19 cellular contexts compared by ENCODE assay signal in genomic region chr2:234992624-234993349, GRCh38. TPM values are rescaled to one million over a fixed set of nuclear protein-coding genes. Genes with fewer than 3 reads are reported as not detected.
DNase-seq lines count a peak whose midpoint lies in the region; ATAC-seq, FAIRE-seq and TF ChIP-seq lines count a peak whose summit lies in the region.
"Had no signal": no experiment of that assay in that cellular context is flagged by ENCODE, and none has a peak within 500 bp of the region (broad histone marks: within the 10 kb centered on the region; RNA-seq: fewer than 3 reads in every experiment).

No MANE protein-coding gene starts in this region.

- H3K9me3 ChIP-seq in BLaER1 (no peaks in the 10 kb centered on the region), H1 (ENCODE audit: insufficient read depth in 2 of 2, low read depth in 1 of 2, low read length in 1 of 2) (no peaks in the 10 kb centered on the region), neuronal stem cell (replicated peaks in 1 of 2; ENCODE audit: control insufficient read depth in 2 of 2, insufficient read depth in 1 of 2, low read depth in 1 of 2, low read length in 2 of 2) (peaks cover 0 to 18% of the 10 kb centered on the region in 2 donors)
- H3K9me3 ChIP-seq: A549 had no signal

- no peak for TF ChIP-seq EP300 in H1 (IDR thresholded peaks at IDR 0.05; ENCODE audit: borderline replicate concordance in 1 of 2, low read depth in 2 of 2, low read length in 2 of 2)

- H3K27ac ChIP-seq in BLaER1 (peak overlapping the region; percentile 41; the same call in 1 of the 2 replicates), KMS-11 (peak overlapping the region; percentile 83), H1 (ENCODE audit: low read depth, low read length) (no peak overlapping the region), neuronal stem cell (replicated peaks; ENCODE audit: low read length) (no peak overlapping the region)
- H3K27ac ChIP-seq: HL-60 had no signal

- ATAC-seq in HG02571 (IDR thresholded peaks at IDR 0.05; ENCODE audit: unreplicated experiment): no peak
- ATAC-seq: A549, SK-N-SH treated with all-trans-retinoic acid at 6 μM for 48 hours had no signal

- FAIRE-seq in H1 (lab: Jason Lieb, UNC): no peak
- FAIRE-seq: A549, HTR-8/SVneo, RCC 7860 had no signal

- no peak for TF ChIP-seq POLR2A in H1 (IDR thresholded peaks at IDR 0.05; ENCODE audit: control extremely low read depth in 1 of 2, low read depth in 2 of 2, low read length in 2 of 2)

- POLR2A ChIA-PET in H1 (lab: Charles Lee; ENCODE audit: partially characterized antibody): no interaction called here

- no peak overlapping the region for H3K4me3 ChIP-seq in BLaER1
- H3K4me3 ChIP-seq in KMS-11 (IDR thresholded peaks at IDR 0.05; ENCODE audit: insufficient read depth, low read depth, low read length): peak overlapping the region; percentile 7
- no peak overlapping the region for H3K4me3 ChIP-seq in H1 (ENCODE audit: extremely low read depth in 1 of 4, insufficient read depth in 2 of 4, low read depth in 3 of 4, low read length in 4 of 4)
- H3K4me3 ChIP-seq in neuronal stem cell (ENCODE audit: low read length in 2 of 2): no peak overlapping the region
- H3K4me3 ChIP-seq: A549 had no signal

- no peak overlapping the region for H3K4ac ChIP-seq in H1 (replicated peaks; ENCODE audit: insufficient read length, low read depth, low read length)
- H3K4ac ChIP-seq in neuronal stem cell (ENCODE audit: low read length): no peak overlapping the region

- H3K36me3 ChIP-seq in BLaER1 (no peaks in the 10 kb centered on the region), KMS-11 (ENCODE audit: insufficient read depth) (no peaks in the 10 kb centered on the region), H1 (ENCODE audit: control insufficient read depth in 2 of 4, insufficient read depth in 4 of 4, low read length in 3 of 4) (peaks cover 0 to 16% (median 0%) of the 10 kb centered on the region in 4 experiments; a peak in 1 of 8 replicates), neuronal stem cell (replicated peaks in 1 of 2; ENCODE audit: control insufficient read depth in 2 of 2, insufficient read depth in 2 of 2, low read length in 2 of 2) (peaks cover 4 to 74% of the 10 kb centered on the region in 2 donors)

- CTCF ChIA-PET in H1 (lab: Charles Lee; ENCODE audit: partially characterized antibody): interaction anchor here (0.6 to 2.4 kb wide), 3 partner anchors 10 to 391 kb away, joined by 3 to 10 read pairs (median 3); no protein-coding TSS in a partner anchor

- no peak for TF ChIP-seq CTCF in KMS-11 (conservative IDR thresholded peaks at IDR 0.05; ENCODE audit: low read depth, low read length)
- no peak for TF ChIP-seq CTCF in H1 (IDR thresholded peaks at IDR 0.05; ENCODE audit: control extremely low read depth in 1 of 3, insufficient read depth in 1 of 3, low read depth in 1 of 3, low read length in 3 of 3)

- H4K20me1 ChIP-seq in BLaER1 (no peaks in the 10 kb centered on the region), KMS-11 (ENCODE audit: insufficient read depth) (no peaks in the 10 kb centered on the region), H1 (replicated peaks in 1 of 2; ENCODE audit: control insufficient read depth in 1 of 2, insufficient read depth in 2 of 2, low read length in 2 of 2) (peaks cover 0 to 11% of the 10 kb centered on the region in 2 experiments)

- H2BK120ac ChIP-seq in H1 (replicated peaks; ENCODE audit: low read depth, low read length): no peak overlapping the region
- no peak overlapping the region for H2BK120ac ChIP-seq in neuronal stem cell (ENCODE audit: low read depth, low read length)

- H2BK5ac ChIP-seq in H1 (ENCODE audit: low read depth, low read length): no peak overlapping the region
- H2BK5ac ChIP-seq in neuronal stem cell (ENCODE audit: low read length): no peak overlapping the region

- H3K4me1 ChIP-seq in BLaER1: peaks cover 22% of the 10 kb centered on the region
- peaks cover 30% of the 10 kb centered on the region for H3K4me1 ChIP-seq in KMS-11 (ENCODE audit: low read depth, poor library complexity, severe bottlenecking)
- peaks cover 3 to 44% (median 24%) of the 10 kb centered on the region in 4 experiments for H3K4me1 ChIP-seq in H1 (replicated peaks in 1 of 4; ENCODE audit: control insufficient read depth in 3 of 4, insufficient read depth in 4 of 4, low read length in 3 of 4)
- H3K4me1 ChIP-seq in neuronal stem cell (ENCODE audit: control insufficient read depth in 2 of 2, insufficient read depth in 1 of 2, low read depth in 1 of 2, low read length in 2 of 2): peaks cover 28 to 40% of the 10 kb centered on the region in 2 donors

- 0 out of 2 replicates have a peak overlapping the region, but pooled peaks have one; percentile 9 for H2BK12ac ChIP-seq in H1 (ENCODE audit: low read depth, low read length)
- no peak overlapping the region for H2BK12ac ChIP-seq in neuronal stem cell (ENCODE audit: low read length)

- H4K8ac ChIP-seq in H1 (ENCODE audit: extremely low read depth, insufficient read depth, low read length): no peak overlapping the region
- H4K8ac ChIP-seq in neuronal stem cell (ENCODE audit: low read depth, low read length): no peak overlapping the region

- no peak overlapping the region for H3K56ac ChIP-seq in H1 (replicated peaks; ENCODE audit: insufficient read length, low read depth, low read length)

- peak overlapping the region; percentile 71 for H3K4me2 ChIP-seq in BLaER1
- H3K4me2 ChIP-seq in KMS-11: peak overlapping the region; percentile 97
- no peak overlapping the region for H3K4me2 ChIP-seq in H1 (ENCODE audit: insufficient read depth in 1 of 2, low read depth in 2 of 2, low read length in 2 of 2)
- no peak overlapping the region for H3K4me2 ChIP-seq in neuronal stem cell (ENCODE audit: insufficient read depth, low read length, poor library complexity, severe bottlenecking)
- H3K4me2 ChIP-seq: A549 had no signal

- H3K27me3 ChIP-seq in BLaER1 (no peaks in the 10 kb centered on the region), KMS-11 (ENCODE audit: insufficient read depth, low read depth) (no peaks in the 10 kb centered on the region), H1 (replicated peaks in 1 of 4; ENCODE audit: control insufficient read depth in 3 of 4, extremely low read depth in 1 of 4, insufficient read depth in 3 of 4, low read length in 3 of 4) (no peaks in the 10 kb centered on the region), neuronal stem cell (ENCODE audit: control insufficient read depth in 3 of 3, insufficient read depth in 3 of 3, low read depth in 1 of 3, low read length in 3 of 3) (no peaks in the 10 kb centered on the region)

- H4K91ac ChIP-seq in H1 (replicated peaks; ENCODE audit: insufficient read length, low read length): no peak overlapping the region
- H4K91ac ChIP-seq in neuronal stem cell (ENCODE audit: low read depth, low read length, poor library complexity): no peak overlapping the region

- WGBS in H1 (ENCODE audit: extremely low coverage in 1 of 2, insufficient coverage in 1 of 2, insufficient read length in 1 of 2, insufficient replicate concordance in 2 of 2, low coverage in 1 of 2, low lambda C conversion rate in 2 of 2, missing lambda C conversion rate in 1 of 2), 2 experiments: 93% methylated on average over 23 of the region's 23 CpGs; no CpG with 5 or more reads in 1 of the 2 experiments
- no CpG with 5 or more reads among the region's 23 CpGs for WGBS in neuronal stem cell (ENCODE audit: extremely low coverage in 2 of 2, insufficient read length in 2 of 2, insufficient replicate concordance in 1 of 2), 2 donors

- H3K23ac ChIP-seq in H1 (ENCODE audit: insufficient read length): no peak overlapping the region
- H3K23ac ChIP-seq in neuronal stem cell (ENCODE audit: low read depth, low read length, poor library complexity): no peak overlapping the region

- H2AK5ac ChIP-seq in H1 (ENCODE audit: low read depth, low read length) (no peak overlapping the region), neuronal stem cell (ENCODE audit: low read depth, low read length) (peak overlapping the region; percentile 27)

- H4K5ac ChIP-seq in H1 (ENCODE audit: insufficient read length, low read depth, low read length): no peak overlapping the region

- H3K14ac ChIP-seq in H1 (ENCODE audit: insufficient read length) (no peak overlapping the region), neuronal stem cell (ENCODE audit: low read length) (no peak overlapping the region)

- H3K23me2 ChIP-seq in H1 (ENCODE audit: low read depth, low read length): no peaks in the 10 kb centered on the region

- TF ChIP-seq RAD21 in H1 (IDR thresholded peaks at IDR 0.05 in 1 of 2, conservative IDR thresholded peaks at IDR 0.05 in 1 of 2; ENCODE audit: low read depth in 2 of 2, low read length in 2 of 2): no peak

- H3K9ac ChIP-seq in BLaER1 (no peak overlapping the region), KMS-11 (peak overlapping the region; percentile 55; the same call in 1 of the 2 replicates), H1 (replicated peaks in 1 of 4; ENCODE audit: extremely low read depth in 1 of 4, low read depth in 3 of 4, low read length in 3 of 4) (no peak overlapping the region), neuronal stem cell (ENCODE audit: low read depth, low read length, poor library complexity) (no peak overlapping the region)

- 0 out of 2 replicates have a peak overlapping the region, but pooled peaks have one; percentile 16 for H3K18ac ChIP-seq in H1 (ENCODE audit: extremely low read depth, low read length)
- peak overlapping the region; percentile 50 for H3K18ac ChIP-seq in neuronal stem cell (ENCODE audit: low read length)

- H2BK15ac ChIP-seq in H1 (ENCODE audit: low read length): no peak overlapping the region
- no peak overlapping the region for H2BK15ac ChIP-seq in neuronal stem cell (ENCODE audit: low read length)

- no peak overlapping the region for H2BK20ac ChIP-seq in H1 (ENCODE audit: low read length)

- H3K79me1 ChIP-seq in H1 (ENCODE audit: low read depth, low read length) (peaks cover 45% of the 10 kb centered on the region), neuronal stem cell (ENCODE audit: low read depth, low read length) (peaks cover 18% of the 10 kb centered on the region)

- H2AFZ ChIP-seq in KMS-11 (ENCODE audit: low read depth) (peak overlapping the region; percentile 58; the same call in 1 of the 2 replicates), H1 (ENCODE audit: low read length) (no peak overlapping the region), neuronal stem cell (ENCODE audit: low read length) (no peak overlapping the region)

- DNase-seq in H1 (ENCODE audit: low read depth in 1 of 2, low spot score in 2 of 2) (no peak), neuronal stem cell (ENCODE audit: low spot score) (no peak), cortex of kidney (lab: John Stamatoyannopoulos, UW) (no peak), AG20443 (ENCODE audit: low spot score) (no peak), NCI-H1048 (lab: John Stamatoyannopoulos, UW) (no peak)
- DNase-seq: CD4-positive, alpha-beta memory T cell; DMS79; NCI-H1436; NCI-H2029 treated with DMSO at 0.1 percent for 48 hours; NCI-H510A; SHP77 had no signal

- 0 out of 2 replicates have a peak, but pooled peaks cover 10% of the 10 kb centered on the region for H3K79me2 ChIP-seq in KMS-11 (ENCODE audit: insufficient read depth, low read depth)
- H3K79me2 ChIP-seq in H1 (ENCODE audit: control insufficient read depth in 1 of 2, insufficient read depth in 2 of 2, low read length in 2 of 2): peaks cover 31 to 85% of the 10 kb centered on the region in 2 experiments

RNA-seq across cellular contexts. Expression of gene SH3BP4, which starts 41.0 kb away (rescaled TPM):
- 35.4 and 39.4 TPM in 2 replicates for total RNA-seq in H1 (2021; fragmentation: NEBNext Ultra II Directional; extraction: Animal tissue kit (Norgen Biotek cat#: 25700))
- 28.3 and 31.5 TPM in 2 replicates for polyA plus RNA-seq in H1 (2011; rRNA removed)
- polyA plus RNA-seq in H1 (2011; cell fraction: cytosol; rRNA removed): 30.9 TPM
- 43.6 TPM for polyA plus RNA-seq in H1 (2011; cell fraction: nucleus; rRNA removed)
- 25.9 to 31.0 TPM (median 28.9 TPM) in 4 replicates for polyA plus RNA-seq in H1 (2012, experiment 1 of 2)
- 15.9 TPM for polyA plus RNA-seq in H1 (2012, experiment 2 of 2)
- polyA plus RNA-seq in H1 (2013, experiment 1 of 2): 17.7 TPM
- 19.1 TPM for polyA plus RNA-seq in H1 (2013, experiment 2 of 2)
- 86.7 and 93.2 TPM in 2 replicates for polyA minus RNA-seq in H1 (2011; rRNA and poly(A)+ RNA removed)
- 32.7 TPM for polyA minus RNA-seq in H1 (2011; cell fraction: cytosol; rRNA and poly(A)+ RNA removed)
- polyA minus RNA-seq in H1 (2011; cell fraction: nucleus; rRNA and poly(A)+ RNA removed): 35.7 TPM
- 29.1 TPM for polyA plus RNA-seq in neuronal stem cell (2013, experiment 1 of 2)
- polyA plus RNA-seq in neuronal stem cell (2013, experiment 2 of 2): 29.4 TPM
- polyA plus RNA-seq: CD4-positive, alpha-beta memory T cell had no signal

Comparison
In these comparisons a context has a peak if more than half of its experiments do, and no peak if none do; other contexts are left out.
1. H3K27ac ChIP-seq: peak in BLaER1 (single experiment) and KMS-11 (single experiment); none in H1 (single experiment) and neuronal stem cell (single experiment).
2. H3K4me2 ChIP-seq: peak in BLaER1 (single experiment) and KMS-11 (single experiment); none in H1 (0 of 2) and neuronal stem cell (single experiment).